ENCODE assay signal across 14 cellular contexts in genomic region chr10:16518822-16519221, GRCh38. TPM values are rescaled to one million over a fixed set of nuclear protein-coding genes. Genes with fewer than 3 reads are reported as not detected.
DNase-seq lines count a peak whose midpoint lies in the region; ATAC-seq, FAIRE-seq and TF ChIP-seq lines count a peak whose summit lies in the region.
"Had no signal": no experiment of that assay in that cellular context is flagged by ENCODE, and none has a peak within 500 bp of the region (broad histone marks: within the 10 kb centered on the region; RNA-seq: fewer than 3 reads in every experiment).

No MANE protein-coding gene starts in this region.

- TF ChIP-seq CTCF in A549 (IDR thresholded peaks at IDR 0.05) (peak; percentile 38; the same call in 2 of the 3 replicates), GM12865 (IDR thresholded peaks at IDR 0.05; ENCODE audit: insufficient read depth, low read depth, low read length, missing control alignments) (no peak), Panc1 (IDR thresholded peaks at IDR 0.05) (peak; percentile 15; the same call in 1 of the 2 replicates), fibroblast of villous mesenchyme (IDR thresholded peaks at IDR 0.05; ENCODE audit: insufficient read depth, low read depth, low read length) (peak; percentile 28)

- POLR2A ChIA-PET in A549 (lab: Yijun Ruan, JAX) = no interaction called here
- POLR2A ChIA-PET in Panc1 (lab: Charles Lee) = no interaction called here

- intact Hi-C loops in Panc1 (cut with micrococcal nuclease; ENCODE audit: unreplicated experiment) = no loop called here

- TF ChIP-seq RAD21 in A549 (conservative IDR thresholded peaks at IDR 0.05 in 1 of 2, IDR thresholded peaks at IDR 0.05 in 1 of 2) = peak; percentile 17 to 39; a peak in 3 of 5 replicates

- BruUV-seq in Panc1 (replicated peaks; lab: Mats Ljungman, UMichigan) = no TSS peak

- TF ChIP-seq EP300 in A549 (IDR thresholded peaks at IDR 0.05) = no peak

- H3K27ac ChIP-seq in A549 (no peak overlapping the region), Panc1 (ENCODE audit: low read length) (no peak overlapping the region)
- H3K27ac ChIP-seq: pancreas had no signal

- WGBS in A549 (ENCODE audit: missing lambda C conversion rate) = 53% methylated on average over 4 of the region's 4 CpGs

- H3K9me3 ChIP-seq in A549 = no peaks in the 10 kb centered on the region
- no peaks in the 10 kb centered on the region for H3K9me3 ChIP-seq in Panc1 (ENCODE audit: control insufficient read depth, insufficient read depth, low read depth, low read length)
- H3K9me3 ChIP-seq: Caco-2, pancreas had no signal

- DNase-seq in A549 (ENCODE audit: low read depth in 1 of 2, low spot score in 1 of 2) (no peak), GM12865 (ENCODE audit: low read depth) (peak; percentile 5), Panc1 (ENCODE audit: low read depth, low spot score) (no peak), fibroblast of villous mesenchyme (ENCODE audit: low read depth) (no peak), frontal cortex (ENCODE audit: low spot score in 2 of 2) (no peak), GM19238 (ENCODE audit: insufficient read length, low spot score) (no peak), NCI-H187 (lab: John Stamatoyannopoulos, UW) (no peak)
- DNase-seq: activated T-cell treated with anti-CD3 and anti-CD28 coated beads for 4 hours, Caco-2, NCI-H446 treated with DMSO at 0.1 percent for 48 hours had no signal

- CTCF ChIA-PET in A549 (lab: Yijun Ruan, JAX) (interaction anchor here (0.7 to 2.6 kb wide), 4 partner anchors 19 to 616 kb away, joined by 3 to 6 read pairs (median 3); no protein-coding TSS in a partner anchor), Panc1 (lab: Charles Lee) (no interaction called here)

- peaks cover 3% of the 10 kb centered on the region; the same call in 1 of the 2 replicates for H3K27me3 ChIP-seq in Panc1 (ENCODE audit: control insufficient read depth, insufficient read depth, low read length)

- no peak for FAIRE-seq in A549 (lab: Jason Lieb, UNC)
- FAIRE-seq in frontal cortex (lab: Jason Lieb, UNC) = no peak
- FAIRE-seq: pancreas, urothelium cell line had no signal

- no peak for TF ChIP-seq POLR2A in A549 (IDR thresholded peaks at IDR 0.05; ENCODE audit: low read length)

- no peaks in the 10 kb centered on the region for H3K4me1 ChIP-seq in A549
- no peaks in the 10 kb centered on the region for H3K4me1 ChIP-seq in Panc1 (ENCODE audit: control insufficient read depth, insufficient read depth, low read length)
- H3K4me1 ChIP-seq: Caco-2, pancreas had no signal

- H3K4me2 ChIP-seq in A549 = no peak overlapping the region

- H3K4me3 ChIP-seq in A549 = no peak overlapping the region
- no peak overlapping the region for H3K4me3 ChIP-seq in GM12865 (ENCODE audit: low read depth, low read length)
- no peak overlapping the region for H3K4me3 ChIP-seq in Panc1 (ENCODE audit: low read depth in 2 of 2, low read length in 2 of 2)
- no peak overlapping the region for H3K4me3 ChIP-seq in fibroblast of villous mesenchyme (ENCODE audit: low read depth, low read length)
- H3K4me3 ChIP-seq: pancreas had no signal

- in situ Hi-C loops in Panc1 (cut with HindIII; ENCODE audit: low pct_unique_long_range_greater_than_20kb, low sequenced_read_pairs) = no loop called here

- H3K36me3 ChIP-seq in Panc1 (ENCODE audit: control insufficient read depth, insufficient read depth, low read length) = no peaks in the 10 kb centered on the region
- H3K36me3 ChIP-seq: pancreas had no signal

- 0 out of 6 replicates have a peak, but pooled peaks of 1 of the 2 experiments have one; percentile 36 for ATAC-seq in A549
- no peak for ATAC-seq in Panc1
- no peak for ATAC-seq in GM19324 (IDR thresholded peaks at IDR 0.05; ENCODE audit: low FRiP score, unreplicated experiment)
- ATAC-seq: pancreas had no signal

TF ChIP-seq in A549, 52 proteins besides CTCF, POLR2A, EP300 and RAD21:
- no peak for TF ChIP-seq SREBF2 (IDR thresholded peaks at IDR 0.05)
- no peak for TF ChIP-seq CHD2 (IDR thresholded peaks at IDR 0.05; ENCODE audit: low read length, partially characterized antibody)
- no peak for TF ChIP-seq FOXS1 (CRISPR knock-in tag; IDR thresholded peaks at IDR 0.05)
- peak; percentile 33; the same call in 1 of the 3 replicates for TF ChIP-seq SMC3 (IDR thresholded peaks at IDR 0.05)
TF ChIP-seq in A549: peak in this region for 1.

RNA-seq across cellular contexts. Expression of gene C1QL3, which starts 2.9 kb away (rescaled TPM):
- polyA plus RNA-seq in A549 (2011; rRNA removed) (not detected in 2 replicates), A549 (2017; fragmentation: RNase III; extraction: RNeasy Plus Mini Kit Qiagen cat#74134 plus additional on column Dnase treatment) (not detected in 3 replicates)
- 0.01 TPM in 1 of 2 replicates, not detected in the other for polyA plus RNA-seq in A549 (2012; cell fraction: cytosol; rRNA removed)
- polyA plus RNA-seq in A549 (2012; cell fraction: nucleus; rRNA removed) = not detected in 2 replicates
- polyA minus RNA-seq in A549 (2011; rRNA and poly(A)+ RNA removed) = not detected in 2 replicates
- total RNA-seq in Panc1 (2021; ENCODE audit: unreplicated experiment) (not detected), fibroblast of villous mesenchyme (not detected in 2 replicates), frontal cortex (70.5 TPM)
- 0.61 TPM for polyA plus RNA-seq in Panc1 (2012; ENCODE audit: insufficient read length)
- total RNA-seq: Caco-2; pancreas; T-helper 2 cell treated with Interferon-gamma antibody and Interleukin-4, amounts not matched to agents 100 ng/mL and 5 ng/mL, for 36 hours had no signal

Comparison
In these comparisons a context has a peak if more than half of its experiments do, and no peak if none do; other contexts are left out.
1. RNA of gene C1QL3, which starts 2.9 kb away (total RNA-seq): 70.5 TPM in frontal cortex (single experiment); not detected in Panc1 (single experiment) and not detected in fibroblast of villous mesenchyme; every median in the first group is over 10 times any median in the second.